22 cellular contexts compared by ENCODE assay signal in genomic region chr9:73090214-73090613, GRCh38.
"Had no signal": no experiment of that assay in that cellular context is flagged by ENCODE, and none has a peak within 500 bp of the region (broad histone marks: within the 10 kb centered on the region; RNA-seq: fewer than 3 reads in every experiment).

No MANE protein-coding gene starts in this region.

- H2AFZ ChIP-seq: hepatocyte had no signal

- H3K4me3 ChIP-seq: coronary artery, dorsolateral prefrontal cortex, esophagus muscularis mucosa, gastroesophageal sphincter, heart left ventricle, hepatocyte, left lung, lower lobe of right lung had no signal

- H3K9me3 ChIP-seq: esophagus muscularis mucosa, gastroesophageal sphincter, heart left ventricle, left lung, lower lobe of right lung had no signal

- H3K36me3 ChIP-seq: esophagus muscularis mucosa, gastroesophageal sphincter, heart left ventricle, left lung, lower lobe of right lung had no signal

- H3K4me2 ChIP-seq: hepatocyte had no signal

- H3K4me1 ChIP-seq: foreskin keratinocyte, gastroesophageal sphincter had no signal

- H3K4me3 Mint-ChIP-seq: immature natural killer cell; naive thymus-derived CD4-positive, alpha-beta T cell had no signal

- H3K27ac Mint-ChIP-seq: immature natural killer cell; naive thymus-derived CD4-positive, alpha-beta T cell had no signal

- H3K27ac ChIP-seq: coronary artery, dorsolateral prefrontal cortex, esophagus muscularis mucosa, foreskin keratinocyte, gastroesophageal sphincter, heart left ventricle, hepatocyte, left lung, lower lobe of right lung had no signal

- FAIRE-seq: colon, endothelial cell of umbilical vein had no signal

- H3K27me3 ChIP-seq: dorsolateral prefrontal cortex, esophagus muscularis mucosa, foreskin keratinocyte, gastroesophageal sphincter, hepatocyte, left lung had no signal

- H3K36me3 Mint-ChIP-seq: immature natural killer cell had no signal

- ATAC-seq: foreskin keratinocyte; gastroesophageal sphincter; heart left ventricle; left cardiac atrium; left lung; left ventricle myocardium superior; lower lobe of right lung; naive thymus-derived CD4-positive, alpha-beta T cell had no signal

- DNase-seq: dermis blood vessel endothelial cell; dorsolateral prefrontal cortex; effector CD4-positive, alpha-beta T cell; effector memory CD4-positive, alpha-beta T cell; foreskin keratinocyte; heart left ventricle; hypothalamus; immature natural killer cell; islet precursor cell; left cardiac atrium; left lung; left ventricle myocardium superior; lower lobe of right lung; mesendoderm; midbrain; naive thymus-derived CD4-positive, alpha-beta T cell had no signal

- H3K9me3 Mint-ChIP-seq: immature natural killer cell; naive thymus-derived CD4-positive, alpha-beta T cell had no signal
